ENCODE assay signal across 28 cellular contexts in the genomic region with DNA sequence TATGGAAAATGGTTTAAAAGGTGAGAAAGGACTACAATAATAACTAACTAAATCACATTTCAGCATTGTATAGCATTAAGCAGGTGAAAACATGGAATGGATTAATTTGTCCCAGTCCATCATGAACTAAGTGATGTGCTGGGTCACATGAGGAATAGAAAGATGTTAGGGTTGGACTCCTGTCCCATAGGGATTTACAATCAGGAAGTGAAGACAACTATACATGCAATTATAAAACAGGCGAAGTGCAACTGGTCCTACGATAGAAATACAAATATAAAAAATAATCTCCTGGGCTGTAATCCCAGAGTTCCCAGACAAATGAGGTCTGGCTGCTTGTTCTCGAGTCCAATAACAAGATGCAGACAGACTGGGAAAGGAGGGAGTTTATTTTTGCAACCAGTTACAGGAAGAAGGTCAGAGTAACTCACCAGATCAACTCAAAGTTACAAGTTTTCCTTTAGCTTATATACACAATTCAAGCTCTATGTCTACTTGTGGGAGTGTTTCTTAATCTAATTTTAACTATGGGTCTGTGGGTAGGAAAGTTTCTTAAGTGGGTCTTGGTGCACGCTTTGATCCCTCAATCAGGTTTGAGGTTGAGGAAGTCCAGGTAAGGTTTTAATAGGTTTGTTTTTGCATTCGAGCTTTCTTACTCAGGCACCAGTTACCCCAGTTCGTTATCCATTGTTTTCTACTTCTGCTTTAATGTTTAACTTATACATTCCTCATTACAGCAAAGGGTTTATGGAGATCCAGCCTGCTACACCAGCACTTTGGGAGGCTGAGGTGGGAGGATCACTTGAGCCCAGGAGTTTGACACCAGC. TPM values are rescaled to one million over a fixed set of nuclear protein-coding genes. Genes with fewer than 3 reads are reported as not detected.
DNase-seq lines count a peak whose midpoint lies in the region; ATAC-seq and TF ChIP-seq lines count a peak whose summit lies in the region.
"Had no signal": no experiment of that assay in that cellular context is flagged by ENCODE, and none has a peak within 500 bp of the region (broad histone marks: within the 10 kb centered on the region; RNA-seq: fewer than 3 reads in every experiment).

No MANE protein-coding gene starts in this region.

- H3K4me2 ChIP-seq in BLaER1 treated with 17β-estradiol and CSF1 and Interleukin-3, amounts not matched to agents 10 nM and 100 nM: peak overlapping the region; percentile 2 to 55 (median 41); a peak in 18 of 22 replicates
- no peak overlapping the region for H3K4me2 ChIP-seq in mesenchymal stem cell (ENCODE audit: low read length, poor library complexity, severe bottlenecking)
- H3K4me2 ChIP-seq: neural progenitor cell had no signal

- no peaks in the 10 kb centered on the region for H3K27me3 ChIP-seq in BLaER1 treated with 17β-estradiol and CSF1 and Interleukin-3, amounts not matched to agents 10 nM and 100 nM
- H3K27me3 ChIP-seq in ascending aorta (no peaks in the 10 kb centered on the region), mesenchymal stem cell (ENCODE audit: control insufficient read depth in 1 of 2, insufficient read depth in 1 of 2, low read length in 2 of 2) (peaks cover 0 to 23% of the 10 kb centered on the region in 2 experiments), skeletal muscle tissue (ENCODE audit: control insufficient read depth in 3 of 3, insufficient read depth in 3 of 3, low read length in 3 of 3) (no peaks in the 10 kb centered on the region)
- H3K27me3 ChIP-seq: left lung, neural progenitor cell, Peyer's patch, SJCRH30, suprapubic skin had no signal

- DNase-seq in ascending aorta (ENCODE audit: low spot score in 2 of 2) (no peak), mesenchymal stem cell (peak; percentile 52), CD14-positive monocyte (ENCODE audit: low spot score) (no peak), NCI-H187 (lab: John Stamatoyannopoulos, UW) (no peak)
- no peak for DNase-seq in activated CD8-positive, alpha-beta memory T cell treated with anti-CD3 and anti-CD28 coated beads, Interleukin-2, amount 10 ng/mL, durations not matched to agents 7 days and 5 days
- DNase-seq: activated CD4-positive, alpha-beta T cell treated with anti-CD3 and anti-CD28 coated beads for 36 hours; activated naive CD4-positive, alpha-beta T cell treated with Interleukin-2 at 50 U/mL for 16 hours; activated T-cell treated with anti-CD3 and anti-CD28 coated beads, Interleukin-2, amount 50 U/mL, for 48 hours; dorsolateral prefrontal cortex; EL; HCEC 1CT; head of caudate nucleus; Kasumi-1; left lung; midbrain; NCI-H1694; NCI-H526; Peyer's patch; SJCRH30 had no signal

- H2BK12ac ChIP-seq in mesenchymal stem cell (ENCODE audit: low read length in 2 of 2): no peak overlapping the region

- no peak overlapping the region for H3K4me3 ChIP-seq in BLaER1 treated with 17β-estradiol and CSF1 and Interleukin-3, amounts not matched to agents 10 nM and 100 nM
- H3K4me3 ChIP-seq in ascending aorta (peak overlapping the region in 1 of 2 donors; percentile 5), mesenchymal stem cell (ENCODE audit: insufficient read depth in 1 of 2, low read depth in 1 of 2, low read length in 2 of 2) (no peak overlapping the region), skeletal muscle tissue (ENCODE audit: low read length in 3 of 3) (no peak overlapping the region)
- H3K4me3 ChIP-seq: dorsolateral prefrontal cortex, left lung, neural progenitor cell, Peyer's patch, prostate gland, SJCRH30, skin epidermis, suprapubic skin had no signal

- TF ChIP-seq CTCF in ascending aorta (IDR thresholded peaks at IDR 0.05): no peak
- no peak for TF ChIP-seq CTCF in CD14-positive monocyte (IDR thresholded peaks at IDR 0.05)

- peak overlapping the region in 3 of 11 experiments; percentile 0 to 6 (median 4); a peak in 3 of 22 replicates for H3K27ac ChIP-seq in BLaER1 treated with 17β-estradiol and CSF1 and Interleukin-3, amounts not matched to agents 10 nM and 100 nM
- peak overlapping the region; percentile 90 to 93 for H3K27ac ChIP-seq in ascending aorta
- peak overlapping the region; percentile 78 for H3K27ac ChIP-seq in mesenchymal stem cell (ENCODE audit: low read length, poor library complexity, severe bottlenecking)
- peak overlapping the region; percentile 33 for H3K27ac ChIP-seq in skeletal muscle tissue (ENCODE audit: low read depth, low read length)
- H3K27ac ChIP-seq: HL-60, neural progenitor cell, prostate gland, SJCRH30, suprapubic skin had no signal

- peaks cover 3 to 17% of the 10 kb centered on the region in 2 donors for H3K36me3 Mint-ChIP-seq in CD14-positive monocyte
- no peaks in the 10 kb centered on the region for H3K36me3 Mint-ChIP-seq in activated CD8-positive, alpha-beta memory T cell treated with anti-CD3 and anti-CD28 coated beads, Interleukin-2, amount 10 ng/mL, durations not matched to agents 7 days and 5 days
- H3K36me3 Mint-ChIP-seq: neural progenitor cell had no signal

- peak overlapping the region; percentile 3 for H2BK15ac ChIP-seq in mesenchymal stem cell (ENCODE audit: low read depth, poor library complexity, severe bottlenecking)

- no peak overlapping the region for H2BK120ac ChIP-seq in mesenchymal stem cell (ENCODE audit: low read depth, low read length)

- H4K20me1 ChIP-seq in BLaER1 treated with 17β-estradiol and CSF1 and Interleukin-3, amounts not matched to agents 10 nM and 100 nM: no peaks in the 10 kb centered on the region; a peak in 1 of 22 replicates

- no peaks in the 10 kb centered on the region for H3K27me3 Mint-ChIP-seq in CD14-positive monocyte (ENCODE audit: low read depth in 3 of 3)
- H3K27me3 Mint-ChIP-seq in activated CD8-positive, alpha-beta memory T cell treated with anti-CD3 and anti-CD28 coated beads, Interleukin-2, amount 10 ng/mL, durations not matched to agents 7 days and 5 days: peaks cover 44% of the 10 kb centered on the region

- no peak overlapping the region for H3K9ac ChIP-seq in BLaER1 treated with 17β-estradiol and CSF1 and Interleukin-3, amounts not matched to agents 10 nM and 100 nM
- H3K9ac ChIP-seq in mesenchymal stem cell (ENCODE audit: low read length) (no peak overlapping the region), skeletal muscle tissue (ENCODE audit: low read depth in 1 of 3, low read length in 3 of 3) (no peak overlapping the region)
- H3K9ac ChIP-seq: neural progenitor cell had no signal

- no peak overlapping the region for H3K18ac ChIP-seq in mesenchymal stem cell (ENCODE audit: low read depth in 1 of 2, low read length in 2 of 2)

- CTCF ChIA-PET in activated CD8-positive, alpha-beta memory T cell treated with anti-CD3 and anti-CD28 coated beads, Interleukin-2, amount 10 ng/mL, durations not matched to agents 7 days and 5 days (lab: Charles Lee): no interaction called here

- peaks cover 0 to 39% (median 0%) of the 10 kb centered on the region in 11 experiments; a peak in 10 of 22 replicates for H3K36me3 ChIP-seq in BLaER1 treated with 17β-estradiol and CSF1 and Interleukin-3, amounts not matched to agents 10 nM and 100 nM
- H3K36me3 ChIP-seq in ascending aorta (no peaks in the 10 kb centered on the region), mesenchymal stem cell (ENCODE audit: control insufficient read depth in 1 of 2, insufficient read depth in 2 of 2, low read depth in 1 of 2, low read length in 2 of 2) (peaks cover 0 to 22% of the 10 kb centered on the region in 2 experiments), skeletal muscle tissue (ENCODE audit: control insufficient read depth in 3 of 3, insufficient read depth in 3 of 3, low read length in 3 of 3) (no peaks in the 10 kb centered on the region)
- H3K36me3 ChIP-seq: left lung, neural progenitor cell, Peyer's patch, prostate gland, SJCRH30, suprapubic skin had no signal

- H3K9me3 Mint-ChIP-seq in CD14-positive monocyte: peaks cover 0 to 2% (median 0%) of the 10 kb centered on the region in 7 donors
- no peaks in the 10 kb centered on the region for H3K9me3 Mint-ChIP-seq in activated CD8-positive, alpha-beta memory T cell treated with anti-CD3 and anti-CD28 coated beads, Interleukin-2, amount 10 ng/mL, durations not matched to agents 7 days and 5 days (ENCODE audit: low read depth)
- H3K9me3 Mint-ChIP-seq: neural progenitor cell had no signal

- H3K14ac ChIP-seq in mesenchymal stem cell (ENCODE audit: low read length in 2 of 2): no peak overlapping the region

- no peak overlapping the region for H3K4ac ChIP-seq in mesenchymal stem cell (ENCODE audit: low read depth in 1 of 2, low read length in 2 of 2)

- peaks cover 3% of the 10 kb centered on the region for H3K4me1 Mint-ChIP-seq in CD14-positive monocyte
- H3K4me1 Mint-ChIP-seq in activated CD8-positive, alpha-beta memory T cell treated with anti-CD3 and anti-CD28 coated beads, Interleukin-2, amount 10 ng/mL, durations not matched to agents 7 days and 5 days: no peaks in the 10 kb centered on the region
- H3K4me1 Mint-ChIP-seq: activated CD4-positive, alpha-beta T cell treated with anti-CD3 and anti-CD28 coated beads for 36 hours had no signal

- no peak overlapping the region for H4K91ac ChIP-seq in mesenchymal stem cell (ENCODE audit: low read length)

- no peak overlapping the region for H4K8ac ChIP-seq in mesenchymal stem cell (ENCODE audit: low read length)

- no peak overlapping the region for H2AFZ ChIP-seq in mesenchymal stem cell (ENCODE audit: low read depth, low read length)
- H2AFZ ChIP-seq: neural progenitor cell had no signal

- WGBS in mesenchymal stem cell: 91% methylated on average over 4 of the region's 6 CpGs

- H3K4me3 Mint-ChIP-seq in CD14-positive monocyte: no peak overlapping the region
- no peak overlapping the region for H3K4me3 Mint-ChIP-seq in activated CD8-positive, alpha-beta memory T cell treated with anti-CD3 and anti-CD28 coated beads, Interleukin-2, amount 10 ng/mL, durations not matched to agents 7 days and 5 days
- H3K4me3 Mint-ChIP-seq: activated CD4-positive, alpha-beta T cell treated with anti-CD3 and anti-CD28 coated beads for 36 hours; neural progenitor cell had no signal

- H2AK5ac ChIP-seq in mesenchymal stem cell (ENCODE audit: low read length, severe bottlenecking): peak overlapping the region; percentile 93

- H3K23ac ChIP-seq in mesenchymal stem cell (ENCODE audit: low read length in 2 of 2): no peak overlapping the region

- intact Hi-C loops in ascending aorta (cut with DNase I): no loop called here
- intact Hi-C loops in CD14-positive monocyte (cut with micrococcal nuclease): no loop called here

- peak overlapping the region in 3 of 7 donors; percentile 19 to 42 (median 25) for H3K27ac Mint-ChIP-seq in CD14-positive monocyte
- H3K27ac Mint-ChIP-seq in activated CD8-positive, alpha-beta memory T cell treated with anti-CD3 and anti-CD28 coated beads, Interleukin-2, amount 10 ng/mL, durations not matched to agents 7 days and 5 days: no peak overlapping the region
- H3K27ac Mint-ChIP-seq: activated CD4-positive, alpha-beta T cell treated with anti-CD3 and anti-CD28 coated beads for 36 hours; neural progenitor cell had no signal

- ATAC-seq in activated CD8-positive, alpha-beta memory T cell treated with anti-CD3 and anti-CD28 coated beads, Interleukin-2, amount 10 ng/mL, durations not matched to agents 7 days and 5 days: no peak
- no peak for ATAC-seq in HG03469 (IDR thresholded peaks at IDR 0.05; ENCODE audit: unreplicated experiment)
- ATAC-seq: activated CD4-positive, alpha-beta T cell treated with anti-CD3 and anti-CD28 coated beads for 36 hours; left lung had no signal

- no peak overlapping the region for H2BK5ac ChIP-seq in mesenchymal stem cell (ENCODE audit: low read depth, low read length, poor library complexity, severe bottlenecking)

- peaks cover 5 to 14% (median 13%) of the 10 kb centered on the region in 10 experiments; a peak in 19 of 20 replicates for H3K4me1 ChIP-seq in BLaER1 treated with 17β-estradiol and CSF1 and Interleukin-3, amounts not matched to agents 10 nM and 100 nM
- H3K4me1 ChIP-seq in ascending aorta: peaks cover 29 to 76% of the 10 kb centered on the region in 2 donors
- H3K4me1 ChIP-seq in mesenchymal stem cell (ENCODE audit: control insufficient read depth, insufficient read depth, low read depth, low read length): peaks cover 20% of the 10 kb centered on the region
- H3K4me1 ChIP-seq in skeletal muscle tissue (ENCODE audit: control insufficient read depth in 3 of 3, insufficient read depth in 3 of 3, low read length in 3 of 3): peaks cover 0 to 20% (median under 1%) of the 10 kb centered on the region in 3 donors
- H3K4me1 ChIP-seq: neural progenitor cell, prostate gland, SJCRH30 had no signal

- peaks cover 0 to 12% (median 2%) of the 10 kb centered on the region in 11 experiments; a peak in 7 of 22 replicates for H3K9me3 ChIP-seq in BLaER1 treated with 17β-estradiol and CSF1 and Interleukin-3, amounts not matched to agents 10 nM and 100 nM (replicated peaks in 1 of 11)
- H3K9me3 ChIP-seq in ascending aorta (no peaks in the 10 kb centered on the region), mesenchymal stem cell (ENCODE audit: control insufficient read depth, low read length) (no peaks in the 10 kb centered on the region), skeletal muscle tissue (ENCODE audit: control insufficient read depth in 3 of 3, low read length in 3 of 3) (no peaks in the 10 kb centered on the region)
- H3K9me3 ChIP-seq: left lung, Peyer's patch, prostate gland, SJCRH30, suprapubic skin had no signal

- H3K79me1 ChIP-seq in mesenchymal stem cell (replicated peaks; ENCODE audit: low read length, poor library complexity, severe bottlenecking): no peaks in the 10 kb centered on the region

RNA-seq across cellular contexts. Expression of a gene that starts 50.1 kb away (rescaled TPM):
- total RNA-seq in ascending aorta (6,655 TPM), skeletal muscle tissue (66.8 TPM)
- 2,552 TPM for polyA plus RNA-seq in mesenchymal stem cell (2013, experiment 1 of 2)
- 3,066 TPM for polyA plus RNA-seq in mesenchymal stem cell (2013, experiment 2 of 2)
- polyA plus RNA-seq in CD14-positive monocyte: 10 to 100 TPM; 46.9 to 53.1 TPM
- total RNA-seq in activated CD8-positive, alpha-beta memory T cell treated with anti-CD3 and anti-CD28 coated beads, Interleukin-2, amount 10 ng/mL, durations not matched to agents 7 days and 5 days: under 1 TPM in 1 of 2 experiments, not detected in 1; 0.35 TPM
- total RNA-seq: activated CD4-positive, alpha-beta T cell treated with anti-CD3 and anti-CD28 coated beads for 36 hours; activated CD8-positive, alpha-beta memory T cell treated with anti-CD3 and anti-CD28 coated beads for 36 hours had no signal

Comparison
In these comparisons a context has a peak if more than half of its experiments do, and no peak if none do; other contexts are left out.
1. RNA of a gene that starts 50.1 kb away (total RNA-seq): 6,655 TPM in ascending aorta (single experiment); 66.8 TPM in skeletal muscle tissue (single experiment) and 0.35 TPM in activated CD8-positive, alpha-beta memory T cell treated with anti-CD3 and anti-CD28 coated beads, Interleukin-2, amount 10 ng/mL, durations not matched to agents 7 days and 5 days; every median in the first group is over 10 times any median in the second.